Comparison of ENCODE assay signal across 12 cellular contexts in the genomic region with DNA sequence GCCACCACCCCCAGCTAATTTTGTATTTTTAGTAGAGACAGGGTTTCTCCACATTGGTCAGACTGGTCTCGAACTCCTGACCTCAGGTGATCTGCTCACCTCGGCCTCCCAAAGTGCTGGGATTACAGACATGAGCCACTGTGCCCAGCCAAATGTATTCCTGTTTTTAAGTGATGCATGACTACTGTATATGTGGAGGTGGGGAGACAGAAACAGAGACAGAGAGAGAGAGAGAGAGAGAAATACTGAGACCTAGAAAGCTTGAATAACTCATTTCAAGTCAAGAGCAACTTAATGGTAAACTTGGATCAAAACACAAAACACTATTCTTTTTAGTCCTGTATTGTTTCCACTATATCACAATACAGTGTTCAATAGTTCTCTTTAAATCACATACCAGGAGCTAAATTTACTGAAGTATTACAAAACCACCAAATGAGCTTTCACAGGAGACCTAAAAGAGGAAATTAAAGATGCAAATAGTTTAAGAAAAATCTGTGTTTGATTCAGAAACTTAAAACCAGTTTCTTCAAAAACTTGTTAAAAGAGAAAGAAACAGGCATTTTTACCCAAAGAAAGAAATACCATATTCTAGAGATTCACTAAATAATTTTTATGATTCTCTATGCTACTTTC.
DNase-seq lines count a peak whose midpoint lies in the region; ATAC-seq, FAIRE-seq and TF ChIP-seq lines count a peak whose summit lies in the region.
"Had no signal": no experiment of that assay in that cellular context is flagged by ENCODE, and none has a peak within 500 bp of the region (broad histone marks: within the 10 kb centered on the region; RNA-seq: fewer than 3 reads in every experiment).

No MANE protein-coding gene starts in this region.

- H3K36me3 ChIP-seq in effector memory CD4-positive, alpha-beta T cell (ENCODE audit: control insufficient read depth, insufficient read depth, low read length), result no peaks in the 10 kb centered on the region

- no peaks in the 10 kb centered on the region for H3K36me3 Mint-ChIP-seq in nephron progenitor cell (ENCODE audit: low read depth)

- H3K27ac ChIP-seq in effector memory CD4-positive, alpha-beta T cell (ENCODE audit: insufficient read depth, low read length, poor library complexity, severe bottlenecking), result no peak overlapping the region
- H3K27ac ChIP-seq: KMS-11 had no signal

- no peaks in the 10 kb centered on the region for H3K27me3 Mint-ChIP-seq in nephron progenitor cell (ENCODE audit: low read depth, poor library complexity)
- H3K27me3 Mint-ChIP-seq: stimulated activated naive CD8-positive, alpha-beta T cell treated with anti-CD3 and anti-CD28 coated beads, Interleukin-15, Interleukin-2, amounts not matched to agents 100 ng/mL and 50 ng/mL, for 24 hours had no signal

- no peak overlapping the region for H3K4me3 ChIP-seq in effector memory CD4-positive, alpha-beta T cell (ENCODE audit: insufficient read depth, low read depth, low read length, poor library complexity, severe bottlenecking)

- ATAC-seq in GM18868 (IDR thresholded peaks at IDR 0.05; ENCODE audit: unreplicated experiment) (peak; percentile 35), HG02678 (IDR thresholded peaks at IDR 0.05; ENCODE audit: unreplicated experiment) (peak; percentile 43)

- H3K27ac Mint-ChIP-seq in nephron progenitor cell, result peak overlapping the region; percentile 37

- intact Hi-C loops in posterior cingulate gyrus (cut with DNase I), result no loop called here

- H3K4me1 Mint-ChIP-seq in nephron progenitor cell, result peaks cover 53% of the 10 kb centered on the region
- H3K4me1 Mint-ChIP-seq: neural crest cell had no signal

- no peaks in the 10 kb centered on the region for H3K4me1 ChIP-seq in effector memory CD4-positive, alpha-beta T cell (ENCODE audit: control insufficient read depth, insufficient read depth, low read length, poor library complexity, severe bottlenecking)

- no peak for FAIRE-seq in H54 (lab: Jason Lieb, UNC)

- no peak for TF ChIP-seq POLR2A in H54 (IDR thresholded peaks at IDR 0.05; ENCODE audit: low read depth, low read length)

- H3K9me3 ChIP-seq in effector memory CD4-positive, alpha-beta T cell (ENCODE audit: control insufficient read depth, low read length), result no peaks in the 10 kb centered on the region

- no peaks in the 10 kb centered on the region for H3K27me3 ChIP-seq in effector memory CD4-positive, alpha-beta T cell (replicated peaks; ENCODE audit: control insufficient read depth, insufficient read depth, low read length, poor library complexity, severe bottlenecking)

- DNase-seq in NAMALWA (ENCODE audit: low spot score) (peak; percentile 27), nephron progenitor cell (no peak), H54 (ENCODE audit: insufficient read length, low spot score) (no peak), posterior cingulate gyrus (no peak), NCI-H82 (lab: John Stamatoyannopoulos, UW) (no peak)
- DNase-seq in effector memory CD4-positive, alpha-beta T cell, result no peak
- DNase-seq: NCI-H446 had no signal

- TF ChIP-seq CTCF in nephron progenitor cell (IDR thresholded peaks at IDR 0.05), result no peak

- H3K9me3 Mint-ChIP-seq in nephron progenitor cell, result no peaks in the 10 kb centered on the region
- H3K9me3 Mint-ChIP-seq: stimulated activated naive CD8-positive, alpha-beta T cell treated with anti-CD3 and anti-CD28 coated beads, Interleukin-15, Interleukin-2, amounts not matched to agents 100 ng/mL and 50 ng/mL, for 24 hours had no signal

- no peak overlapping the region for H3K4me3 Mint-ChIP-seq in nephron progenitor cell
- H3K4me3 Mint-ChIP-seq: neural crest cell; stimulated activated naive CD8-positive, alpha-beta T cell treated with anti-CD3 and anti-CD28 coated beads, Interleukin-15, Interleukin-2, amounts not matched to agents 100 ng/mL and 50 ng/mL, for 24 hours had no signal
